30 cellular contexts compared by ENCODE assay signal in genomic region chr13:56586966-56587365, GRCh38.
"Had no signal": no experiment of that assay in that cellular context is flagged by ENCODE, and none has a peak within 500 bp of the region (broad histone marks: within the 10 kb centered on the region; RNA-seq: fewer than 3 reads in every experiment).

No MANE protein-coding gene starts in this region.

- ATAC-seq: activated naive CD4-positive, alpha-beta T cell treated with anti-CD3 and anti-CD28 coated beads, Interleukin-2, amount 50 U/mL, for 72 hours; activated naive CD8-positive, alpha-beta T cell treated with anti-CD3 and anti-CD28 coated beads, Interleukin-2, amount 50 U/mL, for 24 hours; activated T-cell treated with anti-CD3 and anti-CD28 coated beads, Interleukin-2, amount 50 U/mL, for 4 hours had no signal

- DNase-seq: activated B cell treated with CpG ODN at 0.5 μM for 24 hours; activated CD4-positive, alpha-beta memory T cell treated with anti-CD3 and anti-CD28 coated beads for 36 hours; activated CD4-positive, alpha-beta T cell treated with anti-CD3 and anti-CD28 coated beads for 4 hours; activated CD4-positive, alpha-beta T cell treated with anti-CD3 and anti-CD28 coated beads, Interleukin-2, amount 50 U/mL, for 1 hour; activated CD4-positive, CD25-positive, alpha-beta regulatory T cell treated with anti-CD3 and anti-CD28 coated beads, Interleukin-2, amount 50 U/mL, for 72 hours; activated CD8-positive, alpha-beta memory T cell treated with anti-CD3 and anti-CD28 coated beads, Interleukin-2, amount 50 U/mL, for 4 hours; activated gamma-delta T cell treated with Interleukin-2 at 50 U/mL for 16 hours; activated naive CD4-positive, alpha-beta T cell treated with anti-CD3 and anti-CD28 coated beads for 36 hours; activated naive CD8-positive, alpha-beta T cell treated with anti-CD3 and anti-CD28 coated beads, Interleukin-2, amount 50 U/mL, for 24 hours; activated T-cell treated with anti-CD3 and anti-CD28 coated beads for 4 hours; activated T-cell treated with anti-CD3 and anti-CD28 coated beads, Interleukin-2, amount 50 U/mL, for 4 hours; anterior cingulate cortex; caudate nucleus; Karpas-422; KBM-7; NCI-H1105; NCI-H1417 treated with DMSO at 0.1 percent for 48 hours; NCI-H187 treated with DMSO at 0.1 percent for 48 hours; NCI-H2081; NCI-H510A; NCI-H69; NK-92 treated with Interleukin-12 subunit alpha and Interleukin-12 subunit beta, amount 100 ng/mL, for 24 hours; PC-9; Right ventricle myocardium superior; SW 1271; T-helper 1 cell; T-helper 2 cell; T-helper 9 cell had no signal

- H3K4me3 ChIP-seq: PC-9 had no signal

- H3K27ac ChIP-seq: PC-9, VCaP had no signal
